ENCODE assay signal across 8 cellular contexts in genomic region chr22:46761539-46762237, GRCh38. TPM values are rescaled to one million over a fixed set of nuclear protein-coding genes. Genes with fewer than 3 reads are reported as not detected.
DNase-seq lines count a peak whose midpoint lies in the region; ATAC-seq and TF ChIP-seq lines count a peak whose summit lies in the region.

No MANE protein-coding gene starts in this region.

- ATAC-seq in HG02623 (IDR thresholded peaks at IDR 0.05; ENCODE audit: unreplicated experiment): no peak

- DNase-seq in Calu3 (no peak), NB4 (ENCODE audit: low read depth) (no peak), dorsolateral prefrontal cortex (no peak), neural crest cell (ENCODE audit: low read depth, low spot score) (no peak), DMS114 treated with DMSO at 0.1 percent for 48 hours (lab: John Stamatoyannopoulos, UW; ENCODE audit: unreplicated experiment) (no peak), NCI-H345 treated with DMSO at 0.1 percent for 48 hours (lab: John Stamatoyannopoulos, UW; ENCODE audit: unreplicated experiment) (no peak), GM13977 (ENCODE audit: low spot score) (no peak)

- in situ Hi-C loops in GM13977 (cut with MboI; ENCODE audit: low pct_unique_long_range_greater_than_20kb, low sequenced_read_pairs, unreplicated experiment): no loop called here

- intact Hi-C loops in Calu3 (cut with micrococcal nuclease; ENCODE audit: unreplicated experiment): no loop called here
- intact Hi-C loops in dorsolateral prefrontal cortex (cut with DNase I): loop anchor here in 1 of 2 donors (1.0 to 5.0 kb wide), 2 partner anchors 36 to 183 kb away; no protein-coding TSS in a partner anchor

- H3K4me3 Mint-ChIP-seq in Calu3 (ENCODE audit: low read depth, unreplicated experiment) (peak overlapping the region; percentile 97), neural crest cell (peak overlapping the region; percentile 100)

- H3K4me3 ChIP-seq in NB4 (ENCODE audit: low read depth, low read length) (peak overlapping the region; percentile 86), dorsolateral prefrontal cortex (peak overlapping the region; percentile 69 to 99 (median 93))

- H3K27me3 Mint-ChIP-seq in Calu3 (ENCODE audit: unreplicated experiment): no peaks in the 10 kb centered on the region
- H3K27me3 Mint-ChIP-seq in neural crest cell (ENCODE audit: low read depth): no peaks in the 10 kb centered on the region

- H3K4me1 Mint-ChIP-seq in Calu3 (ENCODE audit: low read depth, unreplicated experiment) (peaks cover 42% of the 10 kb centered on the region), neural crest cell (peaks cover 40% of the 10 kb centered on the region)

- no peaks in the 10 kb centered on the region for H3K27me3 ChIP-seq in dorsolateral prefrontal cortex

- H3K27ac ChIP-seq in dorsolateral prefrontal cortex: peak overlapping the region; percentile 35 to 96 (median 88)

- CTCF ChIA-PET in Calu3 (lab: Charles Lee): interaction anchor here (0.7 to 1.7 kb wide), 10 partner anchors 7 to 259 kb away, joined by 3 to 8 read pairs (median 4); no protein-coding TSS in a partner anchor

- peaks cover 32% of the 10 kb centered on the region for H3K36me3 Mint-ChIP-seq in Calu3 (ENCODE audit: insufficient read depth, unreplicated experiment)
- H3K36me3 Mint-ChIP-seq in neural crest cell (ENCODE audit: low read depth): peaks cover 9% of the 10 kb centered on the region

- TSS peak; percentile 99 for BruUV-seq in Calu3 (replicated peaks; lab: Mats Ljungman, UMichigan)

- no peak for TF ChIP-seq POLR2A in NB4 (IDR thresholded peaks at IDR 0.05; ENCODE audit: extremely low read depth, insufficient read length)

- H3K9me3 Mint-ChIP-seq in Calu3 (ENCODE audit: low read depth, unreplicated experiment) (peaks cover under 1% of the 10 kb centered on the region), neural crest cell (no peaks in the 10 kb centered on the region)

- peak overlapping the region; percentile 96 for H3K27ac Mint-ChIP-seq in Calu3 (ENCODE audit: unreplicated experiment)
- peak overlapping the region; percentile 99 for H3K27ac Mint-ChIP-seq in neural crest cell (ENCODE audit: unreplicated experiment)

- no peak for TF ChIP-seq CTCF in Calu3 (IDR thresholded peaks at IDR 0.05; ENCODE audit: unreplicated experiment)
- no peak for TF ChIP-seq CTCF in NB4 (IDR thresholded peaks at IDR 0.05; ENCODE audit: low read depth, low read length)
- no peak for TF ChIP-seq CTCF in dorsolateral prefrontal cortex (IDR thresholded peaks at IDR 0.05 in 54 of 56, conservative IDR thresholded peaks at IDR 0.05 in 2 of 56; ENCODE audit: low read depth in 1 of 56, partially characterized antibody in 56 of 56)
- no peak for TF ChIP-seq CTCF in neural crest cell (conservative IDR thresholded peaks at IDR 0.05)
- no peak for TF ChIP-seq CTCF in GM13977 (IDR thresholded peaks at IDR 0.05; ENCODE audit: extremely low read depth, insufficient read depth, missing control alignments)

RNA-seq across cellular contexts. Expression of gene TBC1D22A, which starts 0.8 kb away (rescaled TPM):
- total RNA-seq in Calu3 (2022) (27.6 and 28.2 TPM in 2 replicates), dorsolateral prefrontal cortex (10 to 100 TPM; 20.0 to 36.0 (median 27.2) TPM), neural crest cell (14.3 and 15.5 TPM in 2 replicates)

RNA-seq across cellular contexts. Expression of gene CERK, which starts 23.6 kb away (rescaled TPM):
- 20.3 and 25.0 TPM in 2 replicates for total RNA-seq in Calu3 (2022)
- 10 to 100 TPM; 24.8 to 72.6 (median 52.4) TPM for total RNA-seq in dorsolateral prefrontal cortex
- total RNA-seq in neural crest cell: 98.7 and 102 TPM in 2 replicates
